Comparison of ENCODE assay signal across 28 cellular contexts in genomic region chr2:66111706-66112105, GRCh38.
"Had no signal": no experiment of that assay in that cellular context is flagged by ENCODE, and none has a peak within 500 bp of the region (broad histone marks: within the 10 kb centered on the region; RNA-seq: fewer than 3 reads in every experiment).

No MANE protein-coding gene starts in this region.

- H3K27me3 Mint-ChIP-seq: progenitor cell of endocrine pancreas; stimulated activated naive B cell treated with anti-CD40 and anti-IgM and Interleukin-4, amounts not matched to agents 10 μg/mL and 1 μg/mL and 100 μg/mL, for 72 hours; stimulated activated naive CD8-positive, alpha-beta T cell treated with anti-CD3 and anti-CD28 coated beads, Interleukin-15, Interleukin-2, amounts not matched to agents 100 ng/mL and 50 ng/mL, for 24 hours; type B pancreatic cell had no signal

- ATAC-seq: natural killer cell; psoas muscle; right cardiac atrium; right lobe of liver; stimulated activated effector memory CD8-positive, alpha-beta T cell treated with anti-CD3 and anti-CD28 coated beads, Interleukin-12 subunit alpha, Interleukin-12 subunit beta, amount 100 ng/mL, for 72 hours; stimulated activated naive B cell treated with anti-CD40 and anti-IgM and Interleukin-4, amounts not matched to agents 10 μg/mL and 1 μg/mL and 100 μg/mL, for 72 hours; upper lobe of right lung had no signal

- H3K79me2 ChIP-seq: parathyroid adenoma had no signal

- H3K4me3 Mint-ChIP-seq: natural killer cell; nephron; neural progenitor cell; stimulated activated effector memory CD8-positive, alpha-beta T cell treated with anti-CD3 and anti-CD28 coated beads, Interleukin-12 subunit alpha, Interleukin-12 subunit beta, amount 100 ng/mL, for 72 hours; stimulated activated naive B cell treated with anti-CD40 and anti-IgM and Interleukin-4, amounts not matched to agents 10 μg/mL and 1 μg/mL and 100 μg/mL, for 72 hours; stimulated activated naive CD8-positive, alpha-beta T cell treated with anti-CD3 and anti-CD28 coated beads, Interleukin-15, Interleukin-2, amounts not matched to agents 100 ng/mL and 50 ng/mL, for 24 hours; type B pancreatic cell had no signal

- DNase-seq: natural killer cell; occipital lobe; ovary; posterior cingulate gyrus; psoas muscle; right cardiac atrium; right lobe of liver; sigmoid colon; small intestine; stimulated activated CD4-positive, alpha-beta T cell treated with anti-CD3 and anti-CD28 coated beads, Interleukin-15, amount 100 ng/mL, for 24 hours; stimulated activated CD4-positive, alpha-beta T cell treated with anti-CD3 and anti-CD28 coated beads, Interleukin-2, amount 100 ng/mL, for 24 hours; stimulated activated CD4-positive, alpha-beta T cell treated with anti-CD3 and anti-CD28 coated beads, Interleukin-2, amount 100 ng/mL, for 48 hours; stimulated activated CD4-positive, alpha-beta T cell treated with anti-CD3 and anti-CD28 coated beads, Interleukin-4, amount 100 ng/mL, for 24 hours; stimulated activated naive B cell treated with anti-CD40 and anti-IgM and Interleukin-4, amounts not matched to agents 10 μg/mL and 1 μg/mL and 100 μg/mL, for 72 hours; stimulated activated naive CD4-positive, alpha-beta T cell treated with Interleukin-2 at 50 U/mL for 16 hours; stomach; tibial artery; transverse colon; upper lobe of right lung; uterus had no signal

- H3K4me1 ChIP-seq: neural progenitor cell, psoas muscle, right lobe of liver, sigmoid colon, stomach, tibial artery, transverse colon, upper lobe of right lung, uterus had no signal

- H3K27ac ChIP-seq: neural progenitor cell, ovary, parathyroid adenoma, psoas muscle, right lobe of liver, sigmoid colon, stomach, thoracic aorta, tibial artery, transverse colon, upper lobe of right lung, uterus had no signal

- H3K9me3 Mint-ChIP-seq: nephron, neural progenitor cell, type B pancreatic cell had no signal

- H3K36me3 ChIP-seq: neural progenitor cell, ovary, right lobe of liver, sigmoid colon, stomach, thoracic aorta, tibial artery, transverse colon, upper lobe of right lung, uterus had no signal

- H2AFZ ChIP-seq: neural progenitor cell, parathyroid adenoma had no signal

- H3K4me3 ChIP-seq: neural progenitor cell, ovary, psoas muscle, right lobe of liver, sigmoid colon, stomach, thoracic aorta, tibial artery, transverse colon, upper lobe of right lung, uterus had no signal

- H3K36me3 Mint-ChIP-seq: natural killer cell; neural progenitor cell; stimulated activated effector memory CD8-positive, alpha-beta T cell treated with anti-CD3 and anti-CD28 coated beads, Interleukin-12 subunit alpha, Interleukin-12 subunit beta, amount 100 ng/mL, for 72 hours; stimulated activated naive B cell treated with anti-CD40 and anti-IgM and Interleukin-4, amounts not matched to agents 10 μg/mL and 1 μg/mL and 100 μg/mL, for 72 hours; type B pancreatic cell had no signal

- H3K9me3 ChIP-seq: ovary, psoas muscle, right lobe of liver, sigmoid colon, stomach, thoracic aorta, tibial artery, transverse colon, upper lobe of right lung, uterus had no signal

- H3K4me1 Mint-ChIP-seq: natural killer cell; stimulated activated effector memory CD8-positive, alpha-beta T cell treated with anti-CD3 and anti-CD28 coated beads, Interleukin-12 subunit alpha, Interleukin-12 subunit beta, amount 100 ng/mL, for 72 hours; stimulated activated naive B cell treated with anti-CD40 and anti-IgM and Interleukin-4, amounts not matched to agents 10 μg/mL and 1 μg/mL and 100 μg/mL, for 72 hours had no signal

- H3K4me2 ChIP-seq: neural progenitor cell had no signal

- H3K9ac ChIP-seq: neural progenitor cell, parathyroid adenoma had no signal

- H3K27me3 ChIP-seq: neural progenitor cell, ovary, right lobe of liver, sigmoid colon, stomach, tibial artery, transverse colon, upper lobe of right lung, uterus had no signal

- H3K27ac Mint-ChIP-seq: natural killer cell; neural progenitor cell; progenitor cell of endocrine pancreas; stimulated activated effector memory CD8-positive, alpha-beta T cell treated with anti-CD3 and anti-CD28 coated beads, Interleukin-12 subunit alpha, Interleukin-12 subunit beta, amount 100 ng/mL, for 72 hours; stimulated activated naive B cell treated with anti-CD40 and anti-IgM and Interleukin-4, amounts not matched to agents 10 μg/mL and 1 μg/mL and 100 μg/mL, for 72 hours; stimulated activated naive CD8-positive, alpha-beta T cell treated with anti-CD3 and anti-CD28 coated beads, Interleukin-15, Interleukin-2, amounts not matched to agents 100 ng/mL and 50 ng/mL, for 24 hours; type B pancreatic cell had no signal
